In the genomic region with DNA sequence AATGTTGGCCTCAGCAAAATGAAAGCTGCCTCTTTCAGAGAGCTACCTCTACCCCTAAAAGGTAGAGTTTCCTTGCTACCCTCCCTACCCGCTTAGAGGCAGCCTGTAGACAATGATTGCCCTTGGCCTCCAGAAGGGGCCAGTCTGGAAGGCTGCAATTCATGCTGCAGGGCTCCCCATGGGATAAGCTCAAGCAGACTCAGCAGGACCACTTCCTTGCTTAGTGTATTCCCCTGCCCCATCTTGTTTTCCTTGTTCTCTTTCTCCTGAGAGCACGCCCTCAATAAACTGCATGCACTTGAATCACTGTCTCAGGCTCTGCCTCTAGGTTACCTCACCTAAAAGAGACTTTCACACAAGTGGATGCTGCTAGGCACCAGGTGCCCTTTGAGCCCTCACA, we compare ENCODE assay signal across 38 cellular contexts.
"Had no signal": no experiment of that assay in that cellular context is flagged by ENCODE, and none has a peak within 500 bp of the region (broad histone marks: within the 10 kb centered on the region; RNA-seq: fewer than 3 reads in every experiment).

No MANE protein-coding gene starts in this region.

- H3K27me3 Mint-ChIP-seq: brain had no signal

- ATAC-seq: activated CD4-positive, CD25-positive, alpha-beta regulatory T cell treated with anti-CD3 and anti-CD28 coated beads, Interleukin-2, amount 50 U/mL, for 24 hours; activated CD8-positive, alpha-beta T cell treated with anti-CD3 and anti-CD28 coated beads for 36 hours; activated naive CD8-positive, alpha-beta T cell treated with anti-CD3 and anti-CD28 coated beads, Interleukin-2, amount 50 U/mL, for 24 hours; activated T-cell treated with anti-CD3 and anti-CD28 coated beads, Interleukin-2, amount 50 U/mL, for 4 hours; activated T-cell treated with anti-CD3 and anti-CD28 coated beads, Interleukin-2, amount 50 U/mL, for 72 hours; activated T-helper 17 cell treated with anti-CD3 and anti-CD28 coated beads, Interleukin-2, amount 50 U/mL, for 72 hours had no signal

- H3K36me3 Mint-ChIP-seq: activated CD4-positive, alpha-beta memory T cell treated with anti-CD3 and anti-CD28 coated beads for 36 hours; activated naive CD4-positive, alpha-beta T cell treated with anti-CD3 and anti-CD28 coated beads, Interleukin-2, amount 50 U/mL, for 24 hours; activated naive CD8-positive, alpha-beta T cell; activated naive CD8-positive, alpha-beta T cell treated with anti-CD3 and anti-CD28 coated beads, Interleukin-2, amount 10 ng/mL, durations not matched to agents 7 days and 5 days; brain had no signal

- H3K27ac Mint-ChIP-seq: activated CD4-positive, alpha-beta memory T cell treated with anti-CD3 and anti-CD28 coated beads for 36 hours; activated CD4-positive, alpha-beta T cell treated with anti-CD3 and anti-CD28 coated beads, Interleukin-2, amount 10 ng/mL, durations not matched to agents 24 days and 14 days; activated CD8-positive, alpha-beta T cell treated with anti-CD3 and anti-CD28 coated beads for 36 hours; activated naive CD4-positive, alpha-beta T cell treated with anti-CD3 and anti-CD28 coated beads for 36 hours; activated naive CD4-positive, alpha-beta T cell treated with anti-CD3 and anti-CD28 coated beads, Interleukin-2, amount 50 U/mL, for 24 hours; activated naive CD8-positive, alpha-beta T cell; activated naive CD8-positive, alpha-beta T cell treated with anti-CD3 and anti-CD28 coated beads, Interleukin-2, amount 10 ng/mL, durations not matched to agents 7 days and 5 days; activated naive CD8-positive, alpha-beta T cell treated with anti-CD3 and anti-CD28 coated beads, Interleukin-2, amount 50 U/mL, for 24 hours; activated T-cell treated with anti-CD3 and anti-CD28 coated beads, Interleukin-2, amount 50 U/mL, for 72 hours; activated T-helper 1 cell treated with anti-CD3 and anti-CD28 coated beads, Interleukin-12 subunit alpha, Interleukin-12 subunit beta, Interleukin-2, Interleukin-4 antibody, amounts not matched to agents 30 ng/mL and 10 ng/mL and 1 ng/mL, durations not matched to agents 14 hours and 24 hours and 36 hours; activated T-helper 17 cell treated with anti-CD3 and anti-CD28 coated beads, Interleukin-2, amount 50 U/mL, for 72 hours; brain; T-helper 1 cell treated with Interleukin-12 subunit alpha and Interleukin-12 subunit beta and Interleukin-4 antibody, amounts not matched to agents 30 μg/mL and 1 μg/mL, for 36 hours; T-helper 2 cell treated with Interferon-gamma antibody and Interleukin-4, amounts not matched to agents 5 μg/mL and 100 μg/mL, for 36 hours had no signal

- H3K4me1 Mint-ChIP-seq: activated CD4-positive, alpha-beta T cell treated with anti-CD3 and anti-CD28 coated beads, Interleukin-2, amount 10 ng/mL, durations not matched to agents 24 days and 14 days; activated naive CD4-positive, alpha-beta T cell treated with anti-CD3 and anti-CD28 coated beads, Interleukin-2, amount 50 U/mL, for 24 hours; activated naive CD8-positive, alpha-beta T cell treated with anti-CD3 and anti-CD28 coated beads, Interleukin-2, amount 10 ng/mL, durations not matched to agents 7 days and 5 days; activated naive CD8-positive, alpha-beta T cell treated with anti-CD3 and anti-CD28 coated beads, Interleukin-2, amount 50 U/mL, for 24 hours; activated T-helper 17 cell treated with anti-CD3 and anti-CD28 coated beads, Interleukin-2, amount 50 U/mL, for 72 hours; brain; central memory CD8-positive, alpha-beta T cell had no signal

- H3K27me3 ChIP-seq: ascending aorta, cardiac muscle cell had no signal

- H3K9me3 Mint-ChIP-seq: activated CD4-positive, alpha-beta memory T cell treated with anti-CD3 and anti-CD28 coated beads for 36 hours; activated CD8-positive, alpha-beta T cell treated with anti-CD3 and anti-CD28 coated beads for 36 hours; activated naive CD4-positive, alpha-beta T cell treated with anti-CD3 and anti-CD28 coated beads for 36 hours; activated naive CD4-positive, alpha-beta T cell treated with anti-CD3 and anti-CD28 coated beads, Interleukin-2, amount 50 U/mL, for 24 hours; activated naive CD8-positive, alpha-beta T cell treated with anti-CD3 and anti-CD28 coated beads, Interleukin-2, amount 10 ng/mL, durations not matched to agents 7 days and 5 days; activated naive CD8-positive, alpha-beta T cell treated with anti-CD3 and anti-CD28 coated beads, Interleukin-2, amount 50 U/mL, for 24 hours; activated T-cell treated with anti-CD3 and anti-CD28 coated beads, Interleukin-2, amount 50 U/mL, for 4 hours; activated T-cell treated with anti-CD3 and anti-CD28 coated beads, Interleukin-2, amount 50 U/mL, for 72 hours; activated T-helper 17 cell treated with anti-CD3 and anti-CD28 coated beads, Interleukin-2, amount 50 U/mL, for 72 hours; central memory CD8-positive, alpha-beta T cell; T-helper 1 cell treated with Interleukin-12 subunit alpha and Interleukin-12 subunit beta and Interleukin-4 antibody, amounts not matched to agents 30 μg/mL and 1 μg/mL, for 36 hours; T-helper 2 cell treated with Interferon-gamma antibody and Interleukin-4, amounts not matched to agents 5 μg/mL and 100 μg/mL, for 36 hours had no signal

- H3K4me3 Mint-ChIP-seq: activated CD4-positive, alpha-beta memory T cell treated with anti-CD3 and anti-CD28 coated beads for 36 hours; activated CD4-positive, alpha-beta T cell treated with anti-CD3 and anti-CD28 coated beads, Interleukin-2, amount 10 ng/mL, durations not matched to agents 24 days and 14 days; activated CD8-positive, alpha-beta T cell treated with anti-CD3 and anti-CD28 coated beads for 36 hours; activated naive CD4-positive, alpha-beta T cell treated with anti-CD3 and anti-CD28 coated beads for 36 hours; activated naive CD4-positive, alpha-beta T cell treated with anti-CD3 and anti-CD28 coated beads, Interleukin-2, amount 50 U/mL, for 24 hours; activated naive CD8-positive, alpha-beta T cell; activated naive CD8-positive, alpha-beta T cell treated with anti-CD3 and anti-CD28 coated beads, Interleukin-2, amount 10 ng/mL, durations not matched to agents 7 days and 5 days; activated naive CD8-positive, alpha-beta T cell treated with anti-CD3 and anti-CD28 coated beads, Interleukin-2, amount 50 U/mL, for 24 hours; activated T-cell treated with anti-CD3 and anti-CD28 coated beads, Interleukin-2, amount 50 U/mL, for 4 hours; activated T-cell treated with anti-CD3 and anti-CD28 coated beads, Interleukin-2, amount 50 U/mL, for 72 hours; activated T-helper 1 cell treated with anti-CD3 and anti-CD28 coated beads, Interleukin-12 subunit alpha, Interleukin-12 subunit beta, Interleukin-2, Interleukin-4 antibody, amounts not matched to agents 30 ng/mL and 10 ng/mL and 1 ng/mL, durations not matched to agents 14 hours and 24 hours and 36 hours; activated T-helper 17 cell treated with anti-CD3 and anti-CD28 coated beads, Interleukin-2, amount 50 U/mL, for 72 hours; brain; central memory CD8-positive, alpha-beta T cell; T-helper 1 cell treated with Interleukin-12 subunit alpha and Interleukin-12 subunit beta and Interleukin-4 antibody, amounts not matched to agents 30 μg/mL and 1 μg/mL, for 36 hours; T-helper 2 cell treated with Interferon-gamma antibody and Interleukin-4, amounts not matched to agents 5 μg/mL and 100 μg/mL, for 36 hours had no signal

- H3K4me1 ChIP-seq: ascending aorta had no signal

- H3K9me3 ChIP-seq: ascending aorta had no signal

- FAIRE-seq: TTC549 had no signal

- H3K4me3 ChIP-seq: ascending aorta, cardiac muscle cell had no signal

- H3K27ac ChIP-seq: ascending aorta, cardiac muscle cell, VCaP had no signal

- H3K36me3 ChIP-seq: ascending aorta, cardiac muscle cell had no signal

- DNase-seq: activated CD4-positive, alpha-beta memory T cell treated with anti-CD3 and anti-CD28 coated beads for 36 hours; activated CD4-positive, alpha-beta T cell treated with anti-CD3 and anti-CD28 coated beads for 4 hours; activated CD4-positive, alpha-beta T cell treated with anti-CD3 and anti-CD28 coated beads, Interleukin-2, amount 10 ng/mL, durations not matched to agents 24 days and 14 days; activated CD4-positive, alpha-beta T cell treated with anti-CD3 and anti-CD28 coated beads, Interleukin-2, amount 50 U/mL, for 1 hour; activated CD4-positive, alpha-beta T cell treated with anti-CD3 and anti-CD28 coated beads, Interleukin-2, amount 50 U/mL, for 4 hours; activated CD4-positive, CD25-positive, alpha-beta regulatory T cell; activated CD8-positive, alpha-beta memory T cell treated with anti-CD3 and anti-CD28 coated beads, Interleukin-2, amount 50 U/mL, for 4 hours; activated CD8-positive, alpha-beta T cell treated with anti-CD3 and anti-CD28 coated beads for 36 hours; activated effector memory CD4-positive, alpha-beta T cell treated with anti-CD3 and anti-CD28 coated beads, Interleukin-2, amount 50 U/mL, for 16 hours; activated gamma-delta T cell treated with Interleukin-2 at 50 U/mL for 16 hours; activated naive CD4-positive, alpha-beta T cell; activated naive CD4-positive, alpha-beta T cell treated with anti-CD3 and anti-CD28 coated beads for 36 hours; activated naive CD8-positive, alpha-beta T cell treated with anti-CD3 and anti-CD28 coated beads, Interleukin-2, amount 10 ng/mL, durations not matched to agents 7 days and 5 days; activated naive CD8-positive, alpha-beta T cell treated with anti-CD3 and anti-CD28 coated beads, Interleukin-2, amount 50 U/mL, for 24 hours; activated T-cell treated with anti-CD3 and anti-CD28 coated beads for 4 hours; activated T-cell treated with anti-CD3 and anti-CD28 coated beads, Interleukin-2, amount 50 U/mL, for 1 hour; activated T-cell treated with anti-CD3 and anti-CD28 coated beads, Interleukin-2, amount 50 U/mL, for 4 hours; activated T-cell treated with anti-CD3 and anti-CD28 coated beads, Interleukin-2, amount 50 U/mL, for 72 hours; amygdala; anterior cingulate cortex; caudate nucleus; cerebellar nuclear complex; T-helper 1 cell; T-helper 2 cell; T-helper 9 cell had no signal
